ENCODE assay signal across 10 cellular contexts in genomic region chr17:50532452-50533024, GRCh38. TPM values are rescaled to one million over a fixed set of nuclear protein-coding genes. Genes with fewer than 3 reads are reported as not detected.
DNase-seq lines count a peak whose midpoint lies in the region; ATAC-seq, FAIRE-seq and TF ChIP-seq lines count a peak whose summit lies in the region.
"Had no signal": no experiment of that assay in that cellular context is flagged by ENCODE, and none has a peak within 500 bp of the region (broad histone marks: within the 10 kb centered on the region; RNA-seq: fewer than 3 reads in every experiment).

EPN3 (plus strand) TSS chr17:50532735; CDS start chr17:50536557, 3,822 bp downstream.

- H3K27ac Mint-ChIP-seq in progenitor cell of endocrine pancreas = peak within 1 kb of the TSS; percentile 24

- TF ChIP-seq POLR2A in GM12891 (IDR thresholded peaks at IDR 0.05; ENCODE audit: low read depth, low read length) = no peak
- no peak for TF ChIP-seq POLR2A in heart left ventricle (IDR thresholded peaks at IDR 0.05)
- no peak for TF ChIP-seq POLR2A in H54 (IDR thresholded peaks at IDR 0.05; ENCODE audit: low read depth, low read length)

- H3K4me1 ChIP-seq in Panc1 (ENCODE audit: control insufficient read depth, insufficient read depth, low read length) (peaks cover 28% of the 10 kb centered on the region), heart left ventricle (peaks cover 0 to 31% (median 10%) of the 10 kb centered on the region in 12 donors)

- H3K27ac ChIP-seq in Panc1 (ENCODE audit: low read length) (0 out of 2 replicates have a peak within 1 kb of the TSS, but pooled peaks have one; percentile 40), heart left ventricle (peak within 1 kb of the TSS; percentile 46 to 94 (median 76))

- H3K36me3 ChIP-seq in Panc1 (ENCODE audit: control insufficient read depth, insufficient read depth, low read length) (no peaks in the 10 kb centered on the region; the same call in 1 of the 2 replicates), heart left ventricle (peaks cover 0 to 6% (median 0%) of the 10 kb centered on the region in 9 donors)

- CTCF ChIA-PET in Panc1 (lab: Charles Lee) = interaction anchor here (1.1 kb wide), 1 partner anchor 163 kb away, joined by 3 read pairs; no protein-coding TSS in a partner anchor

- ATAC-seq in Panc1 = peak; percentile 68
- ATAC-seq in heart left ventricle = peak in 3 of 4 donors; percentile 27 to 44 (median 36)

- FAIRE-seq in GM12891 (lab: Jason Lieb, UNC) (peak; percentile 9), H54 (lab: Jason Lieb, UNC) (no peak)

- DNase-seq in GM12891 (ENCODE audit: insufficient read length, low spot score) (no peak), Panc1 (ENCODE audit: low read depth, low spot score) (no peak), heart left ventricle (no peak), progenitor cell of endocrine pancreas (ENCODE audit: low spot score, unreplicated experiment) (peak; percentile 59), H54 (ENCODE audit: insufficient read length, low spot score) (no peak), NCI-H446 treated with DMSO at 0.1 percent for 48 hours (lab: John Stamatoyannopoulos, UW) (no peak), mesenteric fat pad (ENCODE audit: low spot score) (no peak), GM19240 (ENCODE audit: insufficient read length, low spot score) (no peak)
- DNase-seq: activated CD8-positive, alpha-beta memory T cell treated with anti-CD3 and anti-CD28 coated beads, Interleukin-2, amount 50 U/mL, for 48 hours; stimulated activated CD4-positive, alpha-beta T cell treated with anti-CD3 and anti-CD28 coated beads, Interleukin-2, amount 100 ng/mL, for 24 hours had no signal

- peaks cover 5% of the 10 kb centered on the region for H3K36me3 Mint-ChIP-seq in progenitor cell of endocrine pancreas (ENCODE audit: insufficient read depth)

- no peaks in the 10 kb centered on the region for H3K9me3 ChIP-seq in Panc1 (ENCODE audit: control insufficient read depth, insufficient read depth, low read depth, low read length)
- no peaks in the 10 kb centered on the region for H3K9me3 ChIP-seq in heart left ventricle

- H3K4me3 Mint-ChIP-seq in progenitor cell of endocrine pancreas (ENCODE audit: low read depth) = peak within 1 kb of the TSS; percentile 75

- in situ Hi-C loops in Panc1 (cut with HindIII; ENCODE audit: low pct_unique_long_range_greater_than_20kb, low sequenced_read_pairs) = no loop called here

- H3K4me1 Mint-ChIP-seq in progenitor cell of endocrine pancreas (ENCODE audit: low read depth) = peaks cover 36% of the 10 kb centered on the region

- H3K4me3 ChIP-seq in Panc1 (ENCODE audit: low read depth in 2 of 2, low read length in 2 of 2) = peak within 1 kb of the TSS; percentile 27 to 34
- peak within 1 kb of the TSS; percentile 27 to 72 (median 48) for H3K4me3 ChIP-seq in heart left ventricle

- no peaks in the 10 kb centered on the region for H3K9me3 Mint-ChIP-seq in progenitor cell of endocrine pancreas (ENCODE audit: low read depth)

- no TSS peak for BruUV-seq in Panc1 (replicated peaks; lab: Mats Ljungman, UMichigan)

- peaks cover 24% of the 10 kb centered on the region for H3K27me3 Mint-ChIP-seq in progenitor cell of endocrine pancreas

- no peak for TF ChIP-seq CTCF in Panc1 (IDR thresholded peaks at IDR 0.05)
- TF ChIP-seq CTCF in heart left ventricle (IDR thresholded peaks at IDR 0.05) = no peak
- no peak for TF ChIP-seq CTCF in progenitor cell of endocrine pancreas (IDR thresholded peaks at IDR 0.05; ENCODE audit: unreplicated experiment)

- intact Hi-C loops in Panc1 (cut with micrococcal nuclease; ENCODE audit: unreplicated experiment) = loop anchor here (5.0 kb wide), 1 partner anchor 50 kb away; no protein-coding TSS in a partner anchor
- intact Hi-C loops in heart left ventricle (cut with DNase I) = loop anchor here in 2 of 10 donors (1.0 to 5.0 kb wide), 2 partner anchors 45 to 50 kb away; no protein-coding TSS in a partner anchor

- POLR2A ChIA-PET in Panc1 (lab: Charles Lee) = interaction anchor here (0.5 kb wide), 1 partner anchor 23 kb away, joined by 3 read pairs; no protein-coding TSS in a partner anchor

- 2 to 4% (median 3%) methylated on average over 16 to 21 of the region's 21 CpGs for WGBS in heart left ventricle, 4 donors

- H3K27me3 ChIP-seq in Panc1 (ENCODE audit: control insufficient read depth, insufficient read depth, low read length) (no peaks in the 10 kb centered on the region), heart left ventricle (peaks cover 0 to 40% (median 22%) of the 10 kb centered on the region in 9 donors)

TF ChIP-seq in GM12891, 5 proteins besides CTCF, POLR2A, EP300 and RAD21:
- TF ChIP-seq TAF1 (IDR thresholded peaks at IDR 0.05; ENCODE audit: low read depth, low read length) = no peak
- no peak for TF ChIP-seq POLR2AphosphoS5 (IDR thresholded peaks at IDR 0.05; ENCODE audit: low read depth, low read length)
- no peak for TF ChIP-seq POU2F2 (IDR thresholded peaks at IDR 0.05; ENCODE audit: low read depth, low read length)
- no peak for TF ChIP-seq SPI1 (IDR thresholded peaks at IDR 0.05; ENCODE audit: low read depth, low read length)
- TF ChIP-seq PAX5 (IDR thresholded peaks at IDR 0.05; ENCODE audit: insufficient read depth, low read length, severe bottlenecking) = no peak

RNA-seq across cellular contexts. Expression of gene EPN3, which starts in this region (rescaled TPM):
- polyA plus RNA-seq in GM12891 (2012; ENCODE audit: low read depth, missing spikeins) = not detected
- total RNA-seq in Panc1 (2021; ENCODE audit: unreplicated experiment) (0.92 TPM), heart left ventricle (10 to 100 TPM in 6 of 9 donors, 1 to 10 TPM in 3; 8.9 to 29.5 (median 12.6) TPM), progenitor cell of endocrine pancreas (8.5 and 9.1 TPM in 2 replicates), mesenteric fat pad (not detected)
- 0.67 TPM for polyA plus RNA-seq in Panc1 (2012; ENCODE audit: insufficient read length)
- 10 to 100 TPM in 1 of 2 donors, 1 to 10 TPM in 1; 9.0 to 22.1 TPM for polyA plus RNA-seq in heart left ventricle

Comparison
In these comparisons a context has a peak if more than half of its experiments do, and no peak if none do; other contexts are left out.
1. Peak in ATAC-seq, H3K4me3 ChIP-seq and H3K27ac ChIP-seq in Panc1; RNA of the gene not detected or under 1 TPM.